In genomic region chr18:33113421-33113820, GRCh38 we compare ENCODE assay signal across 1 cellular context.
TF ChIP-seq lines count a peak whose summit lies in the region.

No MANE protein-coding gene starts in this region.

TF ChIP-seq in HEK293, 187 proteins besides CTCF, POLR2A, EP300 and RAD21 (continued from another document):
- TF ChIP-seq, protein P1, sequence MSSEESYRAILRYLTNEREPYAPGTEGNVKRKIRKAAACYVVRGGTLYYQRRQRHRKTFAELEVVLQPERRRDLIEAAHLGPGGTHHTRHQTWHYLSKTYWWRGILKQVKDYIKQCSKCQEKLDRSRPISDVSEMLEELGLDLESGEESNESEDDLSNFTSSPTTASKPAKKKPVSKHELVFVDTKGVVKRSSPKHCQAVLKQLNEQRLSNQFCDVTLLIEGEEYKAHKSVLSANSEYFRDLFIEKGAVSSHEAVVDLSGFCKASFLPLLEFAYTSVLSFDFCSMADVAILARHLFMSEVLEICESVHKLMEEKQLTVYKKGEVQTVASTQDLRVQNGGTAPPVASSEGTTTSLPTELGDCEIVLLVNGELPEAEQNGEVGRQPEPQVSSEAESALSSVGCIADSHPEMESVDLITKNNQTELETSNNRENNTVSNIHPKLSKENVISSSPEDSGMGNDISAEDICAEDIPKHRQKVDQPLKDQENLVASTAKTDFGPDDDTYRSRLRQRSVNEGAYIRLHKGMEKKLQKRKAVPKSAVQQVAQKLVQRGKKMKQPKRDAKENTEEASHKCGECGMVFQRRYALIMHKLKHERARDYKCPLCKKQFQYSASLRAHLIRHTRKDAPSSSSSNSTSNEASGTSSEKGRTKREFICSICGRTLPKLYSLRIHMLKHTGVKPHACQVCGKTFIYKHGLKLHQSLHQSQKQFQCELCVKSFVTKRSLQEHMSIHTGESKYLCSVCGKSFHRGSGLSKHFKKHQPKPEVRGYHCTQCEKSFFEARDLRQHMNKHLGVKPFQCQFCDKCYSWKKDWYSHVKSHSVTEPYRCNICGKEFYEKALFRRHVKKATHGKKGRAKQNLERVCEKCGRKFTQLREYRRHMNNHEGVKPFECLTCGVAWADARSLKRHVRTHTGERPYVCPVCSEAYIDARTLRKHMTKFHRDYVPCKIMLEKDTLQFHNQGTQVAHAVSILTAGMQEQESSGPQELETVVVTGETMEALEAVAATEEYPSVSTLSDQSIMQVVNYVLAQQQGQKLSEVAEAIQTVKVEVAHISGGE (tag by site-specific recombination; conservative IDR thresholded peaks at IDR 0.05; ENCODE audit: low read depth), result no peak
TF ChIP-seq in HEK293: peak in this region for 1.
